Comparison of ENCODE assay signal across 24 cellular contexts in genomic region chr2:12676771-12677170, GRCh38.
"Had no signal": no experiment of that assay in that cellular context is flagged by ENCODE, and none has a peak within 500 bp of the region (broad histone marks: within the 10 kb centered on the region; RNA-seq: fewer than 3 reads in every experiment).

No MANE protein-coding gene starts in this region.

- FAIRE-seq: urothelium cell line had no signal

- H2AFZ ChIP-seq: neural progenitor cell, parathyroid adenoma had no signal

- H3K4me2 ChIP-seq: neural progenitor cell had no signal

- H3K4me3 ChIP-seq: neural progenitor cell, ovary, psoas muscle, right lobe of liver, skin epidermis, stomach, thoracic aorta, thyroid gland, tibial nerve, upper lobe of left lung, vagina had no signal

- H3K9ac ChIP-seq: neural progenitor cell, parathyroid adenoma had no signal

- H3K9me3 ChIP-seq: ovary, psoas muscle, right lobe of liver, stomach, thoracic aorta, thyroid gland, upper lobe of left lung, vagina had no signal

- H3K79me2 ChIP-seq: parathyroid adenoma had no signal

- H3K27me3 ChIP-seq: neural progenitor cell, ovary, right lobe of liver, stomach, thyroid gland, tibial nerve, upper lobe of left lung, vagina had no signal

- H3K36me3 ChIP-seq: neural progenitor cell, ovary, right lobe of liver, stomach, thoracic aorta, thyroid gland, tibial nerve, upper lobe of left lung, vagina had no signal

- H3K4me1 ChIP-seq: neural progenitor cell, parathyroid adenoma, psoas muscle, right lobe of liver, thyroid gland, tibial nerve, upper lobe of left lung, vagina had no signal

- H3K27ac ChIP-seq: neural progenitor cell, ovary, parathyroid adenoma, psoas muscle, right lobe of liver, skin epidermis, thoracic aorta, thyroid gland, tibial nerve, upper lobe of left lung, vagina had no signal

- DNase-seq: natural killer cell; occipital lobe; ovary; posterior cingulate gyrus; psoas muscle; right cardiac atrium; right lobe of liver; stimulated activated CD4-positive, alpha-beta T cell treated with anti-CD3 and anti-CD28 coated beads, Interleukin-15, amount 100 ng/mL, for 24 hours; stimulated activated CD4-positive, alpha-beta T cell treated with anti-CD3 and anti-CD28 coated beads, Interleukin-2, amount 100 ng/mL, for 24 hours; stimulated activated CD4-positive, alpha-beta T cell treated with anti-CD3 and anti-CD28 coated beads, Interleukin-2, amount 100 ng/mL, for 48 hours; stimulated activated CD4-positive, alpha-beta T cell treated with anti-CD3 and anti-CD28 coated beads, Interleukin-4, amount 100 ng/mL, for 24 hours; stimulated activated naive B cell treated with anti-CD40 and anti-IgM and Interleukin-4, amounts not matched to agents 10 μg/mL and 1 μg/mL and 100 μg/mL, for 72 hours; stimulated activated naive CD4-positive, alpha-beta T cell treated with Interleukin-2 at 50 U/mL for 16 hours; stomach; thyroid gland; upper lobe of left lung had no signal

- ATAC-seq: natural killer cell; psoas muscle; right cardiac atrium; right lobe of liver; stimulated activated effector memory CD8-positive, alpha-beta T cell treated with anti-CD3 and anti-CD28 coated beads, Interleukin-12 subunit alpha, Interleukin-12 subunit beta, amount 100 ng/mL, for 72 hours; stimulated activated naive B cell treated with anti-CD40 and anti-IgM and Interleukin-4, amounts not matched to agents 10 μg/mL and 1 μg/mL and 100 μg/mL, for 72 hours had no signal
